ENCODE assay signal across 25 cellular contexts in genomic region chr6:147401779-147402178, GRCh38.
"Had no signal": no experiment of that assay in that cellular context is flagged by ENCODE, and none has a peak within 500 bp of the region (broad histone marks: within the 10 kb centered on the region; RNA-seq: fewer than 3 reads in every experiment).

No MANE protein-coding gene starts in this region.

- H3K4me1 ChIP-seq: esophagus squamous epithelium, gastrocnemius medialis, heart right ventricle, left lung, lower lobe of right lung had no signal

- ATAC-seq: effector memory CD8-positive, alpha-beta T cell; esophagus mucosa; gastrocnemius medialis; heart right ventricle; left cardiac atrium; left lung; left ventricle myocardium superior; mucosa of descending colon had no signal

- H3K27ac ChIP-seq: coronary artery, epithelial cell of prostate, esophagus squamous epithelium, gastrocnemius medialis, heart right ventricle, left lung, lower lobe of right lung had no signal

- DNase-seq: effector CD8-positive, alpha-beta T cell; effector memory CD8-positive, alpha-beta T cell; endodermal cell; erythroblast; esophagus squamous epithelium; foreskin melanocyte; gastrocnemius medialis; glutamatergic neuron; head of caudate nucleus; heart right ventricle; hippocampal formation; left cardiac atrium; left lung; left ventricle myocardium superior; lower lobe of right lung; mesenchymal stem cell; mucosa of descending colon; naive B cell had no signal

- H3K4me3 ChIP-seq: coronary artery, esophagus squamous epithelium, gastrocnemius medialis, heart right ventricle, left lung, lower lobe of right lung, mucosa of descending colon had no signal

- H3K9me3 ChIP-seq: gastrocnemius medialis, lower lobe of right lung had no signal

- H3K36me3 ChIP-seq: esophagus squamous epithelium, gastrocnemius medialis, heart right ventricle, left lung, lower lobe of right lung had no signal

- H3K27me3 ChIP-seq: esophagus squamous epithelium, gastrocnemius medialis, heart right ventricle, left lung had no signal

- FAIRE-seq: colon, endometrium, islet of Langerhans, keratinocyte had no signal
